24 cellular contexts compared by ENCODE assay signal in genomic region chr6:168194732-168195565, GRCh38.
DNase-seq lines count a peak whose midpoint lies in the region; ATAC-seq and TF ChIP-seq lines count a peak whose summit lies in the region.
"Had no signal": no experiment of that assay in that cellular context is flagged by ENCODE, and none has a peak within 500 bp of the region (broad histone marks: within the 10 kb centered on the region; RNA-seq: fewer than 3 reads in every experiment).

No MANE protein-coding gene starts in this region.

- in situ Hi-C loops in ACHN (cut with HindIII; ENCODE audit: low pct_ligation_motif_present, low pct_unique_long_range_greater_than_20kb, low sequenced_read_pairs), result no loop called here

- no peaks in the 10 kb centered on the region for H3K4me1 ChIP-seq in H9 (ENCODE audit: insufficient read depth, low read length)
- peaks cover 3 to 4% of the 10 kb centered on the region in 2 donors for H3K4me1 ChIP-seq in neuronal stem cell (ENCODE audit: control insufficient read depth in 2 of 2, insufficient read depth in 1 of 2, low read depth in 1 of 2, low read length in 2 of 2)
- H3K4me1 ChIP-seq: ascending aorta, gastroesophageal sphincter, parathyroid adenoma, suprapubic skin had no signal

- H4K5ac ChIP-seq in H9 (ENCODE audit: insufficient read length, low read depth, low read length), result no peak overlapping the region

- H3K27me3 Mint-ChIP-seq in H9 (ENCODE audit: low read depth), result peaks cover 12% of the 10 kb centered on the region
- peaks cover 52% of the 10 kb centered on the region for H3K27me3 Mint-ChIP-seq in T-helper 17 cell
- H3K27me3 Mint-ChIP-seq: CD4-positive, CD25-positive, alpha-beta regulatory T cell had no signal

- H3K9me3 ChIP-seq in H9 (ENCODE audit: control insufficient read depth, low read depth, low read length) (no peaks in the 10 kb centered on the region), neuronal stem cell (replicated peaks in 1 of 2; ENCODE audit: control insufficient read depth in 2 of 2, insufficient read depth in 1 of 2, low read depth in 1 of 2, low read length in 2 of 2) (no peaks in the 10 kb centered on the region), T-helper 17 cell (ENCODE audit: control insufficient read depth, low read length, poor library complexity, severe bottlenecking) (no peaks in the 10 kb centered on the region)
- H3K9me3 ChIP-seq: ascending aorta, gastroesophageal sphincter, suprapubic skin had no signal

- H3K9ac ChIP-seq in H9 (ENCODE audit: extremely low read depth, insufficient read length, low read length) (no peak overlapping the region), neuronal stem cell (ENCODE audit: low read depth, low read length, poor library complexity) (peak overlapping the region; percentile 36)
- H3K9ac ChIP-seq: parathyroid adenoma had no signal

- peaks cover 2% of the 10 kb centered on the region for H3K23me2 ChIP-seq in H9 (ENCODE audit: insufficient read length, low read depth, low read length, poor library complexity, severe bottlenecking)

- ATAC-seq in HG02642 (IDR thresholded peaks at IDR 0.05; ENCODE audit: poor library complexity, unreplicated experiment) (no peak), T-helper 17 cell (no peak)
- ATAC-seq: activated naive CD4-positive, alpha-beta T cell treated with anti-CD3 and anti-CD28 coated beads, Interleukin-2, amount 50 U/mL, for 72 hours; gastroesophageal sphincter had no signal

- no peak overlapping the region for H2BK5ac ChIP-seq in H9 (ENCODE audit: insufficient read length, low read length)
- no peak overlapping the region for H2BK5ac ChIP-seq in neuronal stem cell (ENCODE audit: low read length)

- H2BK12ac ChIP-seq in H9 (ENCODE audit: insufficient read length, low read depth, low read length), result no peak overlapping the region
- no peak overlapping the region for H2BK12ac ChIP-seq in neuronal stem cell (ENCODE audit: low read length)

- H3K9me3 Mint-ChIP-seq in H9, result no peaks in the 10 kb centered on the region
- H3K9me3 Mint-ChIP-seq: activated naive CD4-positive, alpha-beta T cell treated with anti-CD3 and anti-CD28 coated beads, Interleukin-2, amount 50 U/mL, for 72 hours had no signal

- H2AFZ ChIP-seq in H9 (ENCODE audit: low read length), result no peak overlapping the region
- no peak overlapping the region for H2AFZ ChIP-seq in neuronal stem cell (ENCODE audit: low read length)
- H2AFZ ChIP-seq: parathyroid adenoma had no signal

- no peak overlapping the region for H3K27ac ChIP-seq in H9 (ENCODE audit: insufficient read length, low read depth, low read length)
- no peak overlapping the region for H3K27ac ChIP-seq in neuronal stem cell (replicated peaks; ENCODE audit: low read length)
- H3K27ac ChIP-seq: ascending aorta, gastroesophageal sphincter, parathyroid adenoma, skin epidermis, suprapubic skin had no signal

- H3K23ac ChIP-seq in H9 (ENCODE audit: insufficient read length, low read depth, low read length) (no peak overlapping the region), neuronal stem cell (ENCODE audit: low read depth, low read length, poor library complexity) (peak overlapping the region; percentile 44)

- H3K4me3 ChIP-seq in neuronal stem cell (ENCODE audit: low read length in 2 of 2), result no peak overlapping the region
- H3K4me3 ChIP-seq: ascending aorta, gastroesophageal sphincter, skin epidermis, suprapubic skin had no signal

- H3K4me3 Mint-ChIP-seq in H9, result no peak overlapping the region
- no peak overlapping the region for H3K4me3 Mint-ChIP-seq in T-helper 17 cell
- H3K4me3 Mint-ChIP-seq: CD4-positive, CD25-positive, alpha-beta regulatory T cell had no signal

- H3K79me1 ChIP-seq in H9 (ENCODE audit: insufficient read depth, low read depth, low read length, poor library complexity, severe bottlenecking) (no peaks in the 10 kb centered on the region), neuronal stem cell (ENCODE audit: low read depth, low read length) (no peaks in the 10 kb centered on the region)

- no peak overlapping the region for H2BK120ac ChIP-seq in H9 (ENCODE audit: low read depth, low read length, poor library complexity, severe bottlenecking)
- peak overlapping the region; percentile 58 for H2BK120ac ChIP-seq in neuronal stem cell (ENCODE audit: low read depth, low read length)

- no peak for TF ChIP-seq CTCF in H9 (conservative IDR thresholded peaks at IDR 0.05)

- no peak overlapping the region for H4K91ac ChIP-seq in H9 (ENCODE audit: insufficient read length, low read depth, low read length)
- H4K91ac ChIP-seq in neuronal stem cell (ENCODE audit: low read depth, low read length, poor library complexity), result no peak overlapping the region

- no peak overlapping the region for H3K56ac ChIP-seq in H9 (ENCODE audit: insufficient read length, low read depth, low read length)

- H2BK15ac ChIP-seq in H9 (ENCODE audit: low read depth, low read length) (no peak overlapping the region), neuronal stem cell (ENCODE audit: low read length) (peak overlapping the region; percentile 2)

- H4K8ac ChIP-seq in H9 (replicated peaks; ENCODE audit: insufficient read length, low read depth, low read length), result no peak overlapping the region
- H4K8ac ChIP-seq in neuronal stem cell (ENCODE audit: low read depth, low read length), result peak overlapping the region; percentile 20

- H3K18ac ChIP-seq in H9 (ENCODE audit: insufficient read length, low read depth, low read length) (no peak overlapping the region), neuronal stem cell (ENCODE audit: low read length) (peak overlapping the region; percentile 74)

- H3K14ac ChIP-seq in H9 (ENCODE audit: insufficient read depth, low read length) (no peak overlapping the region), neuronal stem cell (ENCODE audit: low read length) (peak overlapping the region; percentile 75)

- no peak overlapping the region for H2BK20ac ChIP-seq in H9 (ENCODE audit: low read depth, low read length, poor library complexity, severe bottlenecking)

- H4K20me1 ChIP-seq in H9 (ENCODE audit: control insufficient read depth, insufficient read depth, insufficient read length), result no peaks in the 10 kb centered on the region

- H3K27ac Mint-ChIP-seq in H9 (no peak overlapping the region; a peak in 1 of 7 replicates), T-helper 17 cell (no peak overlapping the region)
- H3K27ac Mint-ChIP-seq: activated naive CD4-positive, alpha-beta T cell treated with anti-CD3 and anti-CD28 coated beads, Interleukin-2, amount 50 U/mL, for 72 hours; CD4-positive, CD25-positive, alpha-beta regulatory T cell had no signal

- no peak overlapping the region for H2AK5ac ChIP-seq in H9 (ENCODE audit: insufficient read length, low read length)
- peak overlapping the region; percentile 76 for H2AK5ac ChIP-seq in neuronal stem cell (ENCODE audit: low read depth, low read length)

- H3K36me3 ChIP-seq in neuronal stem cell (replicated peaks in 1 of 2; ENCODE audit: control insufficient read depth in 2 of 2, insufficient read depth in 2 of 2, low read length in 2 of 2), result no peaks in the 10 kb centered on the region
- H3K36me3 ChIP-seq: ascending aorta, gastroesophageal sphincter, suprapubic skin had no signal

- no peaks in the 10 kb centered on the region for H3K79me2 ChIP-seq in H9 (ENCODE audit: insufficient read depth, low read length)
- H3K79me2 ChIP-seq: parathyroid adenoma had no signal

- DNase-seq in ACHN (peak; percentile 6), H9 (peak; percentile 15), islet precursor cell (peak; percentile 42), neuronal stem cell (ENCODE audit: low spot score) (no peak), amniotic stem cell (lab: John Stamatoyannopoulos, UW) (no peak), T-helper 17 cell (no peak)
- DNase-seq in effector CD4-positive, alpha-beta T cell, result no peak
- DNase-seq: activated CD4-positive, alpha-beta T cell treated with anti-CD3 and anti-CD28 coated beads for 1 hour; CD4-positive, CD25-positive, alpha-beta regulatory T cell; effector CD8-positive, alpha-beta T cell; GDM1; GOT3; NCI-H146; NCI-H2171 treated with DMSO at 0.1 percent for 48 hours; NCI-H524 treated with DMSO at 0.1 percent for 48 hours; RPMI8226; stimulated activated CD4-positive, alpha-beta T cell treated with anti-CD3 and anti-CD28 coated beads, Interleukin-1b, Interleukin-23, amount 100 ng/mL, for 48 hours had no signal

- WGBS in H9 (ENCODE audit: extremely low coverage, insufficient read length, low lambda C conversion rate), result no CpG with 5 or more reads among the region's 19 CpGs
- no CpG with 5 or more reads among the region's 19 CpGs for WGBS in neuronal stem cell (ENCODE audit: extremely low coverage in 2 of 2, insufficient read length in 2 of 2, insufficient replicate concordance in 1 of 2), 2 donors

- H3K4ac ChIP-seq in H9 (ENCODE audit: low read depth, low read length), result no peak overlapping the region
- no peak overlapping the region for H3K4ac ChIP-seq in neuronal stem cell (ENCODE audit: low read length)

- H3K27me3 ChIP-seq in H9 (ENCODE audit: insufficient read depth, low read length) (no peaks in the 10 kb centered on the region), neuronal stem cell (ENCODE audit: control insufficient read depth in 3 of 3, insufficient read depth in 3 of 3, low read depth in 1 of 3, low read length in 3 of 3) (peaks cover 0 to 2% (median 0%) of the 10 kb centered on the region in 3 experiments)
- H3K27me3 ChIP-seq: ascending aorta had no signal

- H3K36me3 Mint-ChIP-seq in H9 (ENCODE audit: insufficient read depth in 1 of 3, low read depth in 3 of 3) (no peaks in the 10 kb centered on the region; a peak in 2 of 7 replicates), T-helper 17 cell (ENCODE audit: low read depth) (no peaks in the 10 kb centered on the region)
- H3K36me3 Mint-ChIP-seq: activated naive CD4-positive, alpha-beta T cell treated with anti-CD3 and anti-CD28 coated beads, Interleukin-2, amount 50 U/mL, for 72 hours; CD4-positive, CD25-positive, alpha-beta regulatory T cell had no signal

- H3K4me2 ChIP-seq in H9 (ENCODE audit: insufficient read depth, insufficient read length, low read length) (no peak overlapping the region), neuronal stem cell (ENCODE audit: insufficient read depth, low read length, poor library complexity, severe bottlenecking) (no peak overlapping the region)

- peaks cover 10 to 20% of the 10 kb centered on the region in 2 experiments for H3K4me1 Mint-ChIP-seq in H9
- H3K4me1 Mint-ChIP-seq in T-helper 17 cell, result peaks cover 5% of the 10 kb centered on the region
- H3K4me1 Mint-ChIP-seq: CD4-positive, CD25-positive, alpha-beta regulatory T cell had no signal

- no peak overlapping the region for H3T11ph ChIP-seq in H9 (ENCODE audit: low read length)

Comparison
In these comparisons a context has a peak if more than half of its experiments do, and no peak if none do; other contexts are left out.
1. DNase-seq: peak in ACHN (single experiment), H9 (single experiment) and islet precursor cell (single experiment); none in neuronal stem cell (single experiment), amniotic stem cell (single experiment), T-helper 17 cell (0 of 3) and effector CD4-positive, alpha-beta T cell (single experiment).